Comparison of ENCODE assay signal across 9 cellular contexts in genomic region chr21:41368361-41369104, GRCh38. TPM values are rescaled to one million over a fixed set of nuclear protein-coding genes. Genes with fewer than 3 reads are reported as not detected.
DNase-seq lines count a peak whose midpoint lies in the region; ATAC-seq and TF ChIP-seq lines count a peak whose summit lies in the region.
"Had no signal": no experiment of that assay in that cellular context is flagged by ENCODE, and none has a peak within 500 bp of the region (broad histone marks: within the 10 kb centered on the region; RNA-seq: fewer than 3 reads in every experiment).

No MANE protein-coding gene starts in this region.

- H3K36me3 Mint-ChIP-seq in activated T-helper 2 cell treated with anti-CD3 and anti-CD28 coated beads, Interferon-gamma antibody, Interleukin-2, Interleukin-4, amounts not matched to agents 10 μg/mL and 5 μg/mL and 100 μg/mL, durations not matched to agents 14 hours and 24 hours and 36 hours (ENCODE audit: low read depth), result peaks cover 11% of the 10 kb centered on the region
- peaks cover 0 to 31% (median 14%) of the 10 kb centered on the region in 3 donors for H3K36me3 Mint-ChIP-seq in naive thymus-derived CD8-positive, alpha-beta T cell

- H3K27me3 ChIP-seq in ACC112 (ENCODE audit: insufficient read depth, low read length), result no peaks in the 10 kb centered on the region

- H3K27ac Mint-ChIP-seq in activated T-helper 2 cell treated with anti-CD3 and anti-CD28 coated beads, Interferon-gamma antibody, Interleukin-2, Interleukin-4, amounts not matched to agents 10 μg/mL and 5 μg/mL and 100 μg/mL, durations not matched to agents 14 hours and 24 hours and 36 hours, result peak overlapping the region; percentile 46
- H3K27ac Mint-ChIP-seq in naive thymus-derived CD8-positive, alpha-beta T cell, result peak overlapping the region; percentile 81 to 99 (median 96)

- no peak overlapping the region for H2AFZ ChIP-seq in ACC112 (ENCODE audit: low read length, unreplicated experiment)

- peak; percentile 9 for TF ChIP-seq POLR2A in GM10847 (IDR thresholded peaks at IDR 0.05; ENCODE audit: extremely low read depth, insufficient read length)

- H3K4me3 Mint-ChIP-seq in activated T-helper 2 cell treated with anti-CD3 and anti-CD28 coated beads, Interferon-gamma antibody, Interleukin-2, Interleukin-4, amounts not matched to agents 10 μg/mL and 5 μg/mL and 100 μg/mL, durations not matched to agents 14 hours and 24 hours and 36 hours (ENCODE audit: low read depth), result peak overlapping the region; percentile 64
- H3K4me3 Mint-ChIP-seq in naive thymus-derived CD8-positive, alpha-beta T cell, result peak overlapping the region; percentile 79 to 94 (median 90)

- H3K27ac ChIP-seq in ACC112 (ENCODE audit: low read depth, low read length), result peak overlapping the region; percentile 29; the same call in 1 of the 2 replicates

- POLR2A ChIA-PET in naive thymus-derived CD8-positive, alpha-beta T cell (lab: Charles Lee), result interaction anchor here (0.8 to 4.2 kb wide), 7 partner anchors 7 to 85 kb away, joined by 3 to 61 read pairs (median 7); partner anchors contain the start of genes MX1 and MX2

- H3K4me3 ChIP-seq in ACC112 (ENCODE audit: low read depth, low read length), result 0 out of 2 replicates have a peak overlapping the region, but pooled peaks have one; percentile 2

- no peaks in the 10 kb centered on the region for H3K27me3 Mint-ChIP-seq in activated T-helper 2 cell treated with anti-CD3 and anti-CD28 coated beads, Interferon-gamma antibody, Interleukin-2, Interleukin-4, amounts not matched to agents 10 μg/mL and 5 μg/mL and 100 μg/mL, durations not matched to agents 14 hours and 24 hours and 36 hours (ENCODE audit: low read depth)
- H3K27me3 Mint-ChIP-seq in naive thymus-derived CD8-positive, alpha-beta T cell, result no peaks in the 10 kb centered on the region

- H3K79me2 ChIP-seq in ACC112 (ENCODE audit: control insufficient read depth, insufficient read depth, low read length, unreplicated experiment), result peaks cover 95% of the 10 kb centered on the region

- peaks cover 37% of the 10 kb centered on the region for H3K36me3 ChIP-seq in ACC112 (ENCODE audit: insufficient read depth, low read length)

- ATAC-seq in naive thymus-derived CD8-positive, alpha-beta T cell, result peak in 1 of 2 donors; percentile 6
- no peak for ATAC-seq in GM19023 (IDR thresholded peaks at IDR 0.05; ENCODE audit: unreplicated experiment)

- H3K4me1 ChIP-seq in ACC112 (ENCODE audit: control insufficient read depth, insufficient read depth, low read length, unreplicated experiment), result peaks cover 61% of the 10 kb centered on the region

- DNase-seq in activated T-helper 2 cell treated with anti-CD3 and anti-CD28 coated beads, Interferon-gamma antibody, Interleukin-2, Interleukin-4, amounts not matched to agents 10 μg/mL and 5 μg/mL and 100 μg/mL, durations not matched to agents 14 hours and 24 hours and 36 hours (ENCODE audit: low spot score), result no peak
- peak in 1 of 10 donors; percentile 12 for DNase-seq in naive thymus-derived CD8-positive, alpha-beta T cell
- DNase-seq in HuH-7.5 (ENCODE audit: low spot score) (no peak), NCI-H1105 treated with DMSO at 0.1 percent for 48 hours (lab: John Stamatoyannopoulos, UW) (no peak), SKM-1 (lab: John Stamatoyannopoulos, UW; ENCODE audit: unreplicated experiment) (no peak)
- DNase-seq: NCI-H2171 treated with DMSO at 0.1 percent for 48 hours had no signal

- no peaks in the 10 kb centered on the region for H3K9me3 Mint-ChIP-seq in activated T-helper 2 cell treated with anti-CD3 and anti-CD28 coated beads, Interferon-gamma antibody, Interleukin-2, Interleukin-4, amounts not matched to agents 10 μg/mL and 5 μg/mL and 100 μg/mL, durations not matched to agents 14 hours and 24 hours and 36 hours
- H3K9me3 Mint-ChIP-seq in naive thymus-derived CD8-positive, alpha-beta T cell, result no peaks in the 10 kb centered on the region

- intact Hi-C loops in activated T-helper 2 cell treated with anti-CD3 and anti-CD28 coated beads, Interferon-gamma antibody, Interleukin-2, Interleukin-4, amounts not matched to agents 10 μg/mL and 5 μg/mL and 100 μg/mL, durations not matched to agents 14 hours and 24 hours and 36 hours (cut with micrococcal nuclease), result no loop called here

- H3K4me1 Mint-ChIP-seq in activated T-helper 2 cell treated with anti-CD3 and anti-CD28 coated beads, Interferon-gamma antibody, Interleukin-2, Interleukin-4, amounts not matched to agents 10 μg/mL and 5 μg/mL and 100 μg/mL, durations not matched to agents 14 hours and 24 hours and 36 hours (ENCODE audit: low read depth), result peaks cover 29% of the 10 kb centered on the region
- H3K4me1 Mint-ChIP-seq in naive thymus-derived CD8-positive, alpha-beta T cell, result peaks cover 32 to 92% (median 88%) of the 10 kb centered on the region in 4 donors

RNA-seq across cellular contexts. Expression of gene MX2, which starts 6.7 kb away (rescaled TPM):
- 5.3 and 6.1 TPM in 2 replicates for total RNA-seq in activated T-helper 2 cell treated with anti-CD3 and anti-CD28 coated beads, Interferon-gamma antibody, Interleukin-2, Interleukin-4, amounts not matched to agents 10 μg/mL and 5 μg/mL and 100 μg/mL, durations not matched to agents 14 hours and 24 hours and 36 hours
- total RNA-seq in naive thymus-derived CD8-positive, alpha-beta T cell, result 100 to 1,000 TPM; 114 to 125 TPM
- 10 to 100 TPM; 27.8 to 49.6 (median 42.4) TPM for polyA plus RNA-seq in naive thymus-derived CD8-positive, alpha-beta T cell

RNA-seq across cellular contexts. Expression of gene FAM3B, which starts 51.9 kb away (rescaled TPM):
- total RNA-seq in activated T-helper 2 cell treated with anti-CD3 and anti-CD28 coated beads, Interferon-gamma antibody, Interleukin-2, Interleukin-4, amounts not matched to agents 10 μg/mL and 5 μg/mL and 100 μg/mL, durations not matched to agents 14 hours and 24 hours and 36 hours, result not detected in 2 replicates
- not detected for total RNA-seq in naive thymus-derived CD8-positive, alpha-beta T cell
- polyA plus RNA-seq in naive thymus-derived CD8-positive, alpha-beta T cell, result not detected

RNA-seq across cellular contexts. Expression of gene MX1, which starts 57.5 kb away (rescaled TPM):
- 26.7 and 31.0 TPM in 2 replicates for total RNA-seq in activated T-helper 2 cell treated with anti-CD3 and anti-CD28 coated beads, Interferon-gamma antibody, Interleukin-2, Interleukin-4, amounts not matched to agents 10 μg/mL and 5 μg/mL and 100 μg/mL, durations not matched to agents 14 hours and 24 hours and 36 hours
- total RNA-seq in naive thymus-derived CD8-positive, alpha-beta T cell, result 10 to 100 TPM; 61.4 to 66.7 TPM
- polyA plus RNA-seq in naive thymus-derived CD8-positive, alpha-beta T cell, result 10 to 100 TPM; 36.8 to 64.7 (median 44.8) TPM

Comparison
In these comparisons a context has a peak if more than half of its experiments do, and no peak if none do; other contexts are left out.
1. RNA of gene MX2, which starts 6.7 kb away (total RNA-seq): 114 to 125 TPM in naive thymus-derived CD8-positive, alpha-beta T cell; 5.3 to 6.1 TPM in activated T-helper 2 cell treated with anti-CD3 and anti-CD28 coated beads, Interferon-gamma antibody, Interleukin-2, Interleukin-4, amounts not matched to agents 10 μg/mL and 5 μg/mL and 100 μg/mL, durations not matched to agents 14 hours and 24 hours and 36 hours; every median in the first group is over 10 times any median in the second.